ENCODE assay signal across 9 cellular contexts in genomic region chr17:82247175-82247823, GRCh38.
DNase-seq lines count a peak whose midpoint lies in the region; ATAC-seq and TF ChIP-seq lines count a peak whose summit lies in the region.
"Had no signal": no experiment of that assay in that cellular context is flagged by ENCODE, and none has a peak within 500 bp of the region (broad histone marks: within the 10 kb centered on the region; RNA-seq: fewer than 3 reads in every experiment).

No MANE protein-coding gene starts in this region.

- no peaks in the 10 kb centered on the region for H3K27me3 Mint-ChIP-seq in stimulated activated naive CD8-positive, alpha-beta T cell treated with anti-CD3 and anti-CD28 coated beads, Interleukin-15, Interleukin-2, amounts not matched to agents 100 ng/mL and 50 ng/mL, for 24 hours
- no peaks in the 10 kb centered on the region for H3K27me3 Mint-ChIP-seq in nephron progenitor cell (ENCODE audit: low read depth, poor library complexity)

- H3K27ac ChIP-seq in coronary artery = peak overlapping the region; percentile 34 to 74

- TF ChIP-seq CTCF in coronary artery (IDR thresholded peaks at IDR 0.05) (no peak), nephron progenitor cell (IDR thresholded peaks at IDR 0.05) (no peak), GM20000 (IDR thresholded peaks at IDR 0.05; ENCODE audit: extremely low read depth, missing control alignments) (no peak)

- H3K4me1 Mint-ChIP-seq in stimulated activated naive CD8-positive, alpha-beta T cell treated with anti-CD3 and anti-CD28 coated beads, Interleukin-15, Interleukin-2, amounts not matched to agents 100 ng/mL and 50 ng/mL, for 24 hours (ENCODE audit: low read depth) = peaks cover 18% of the 10 kb centered on the region
- peaks cover 29% of the 10 kb centered on the region for H3K4me1 Mint-ChIP-seq in nephron progenitor cell

- no peak overlapping the region for H3K4me3 ChIP-seq in coronary artery

- H3K27ac Mint-ChIP-seq in stimulated activated naive CD8-positive, alpha-beta T cell treated with anti-CD3 and anti-CD28 coated beads, Interleukin-15, Interleukin-2, amounts not matched to agents 100 ng/mL and 50 ng/mL, for 24 hours = peak overlapping the region; percentile 55
- peak overlapping the region; percentile 85 for H3K27ac Mint-ChIP-seq in nephron progenitor cell

- peaks cover 72% of the 10 kb centered on the region for H3K36me3 Mint-ChIP-seq in stimulated activated naive CD8-positive, alpha-beta T cell treated with anti-CD3 and anti-CD28 coated beads, Interleukin-15, Interleukin-2, amounts not matched to agents 100 ng/mL and 50 ng/mL, for 24 hours (ENCODE audit: low read depth)
- peaks cover 73% of the 10 kb centered on the region for H3K36me3 Mint-ChIP-seq in nephron progenitor cell (ENCODE audit: low read depth)

- no peaks in the 10 kb centered on the region for H3K9me3 Mint-ChIP-seq in stimulated activated naive CD8-positive, alpha-beta T cell treated with anti-CD3 and anti-CD28 coated beads, Interleukin-15, Interleukin-2, amounts not matched to agents 100 ng/mL and 50 ng/mL, for 24 hours
- no peaks in the 10 kb centered on the region for H3K9me3 Mint-ChIP-seq in nephron progenitor cell

- no peak overlapping the region for H3K4me3 Mint-ChIP-seq in stimulated activated naive CD8-positive, alpha-beta T cell treated with anti-CD3 and anti-CD28 coated beads, Interleukin-15, Interleukin-2, amounts not matched to agents 100 ng/mL and 50 ng/mL, for 24 hours
- H3K4me3 Mint-ChIP-seq in nephron progenitor cell = no peak overlapping the region

- ATAC-seq in stimulated activated naive CD8-positive, alpha-beta T cell treated with anti-CD3 and anti-CD28 coated beads, Interleukin-15, Interleukin-2, amounts not matched to agents 100 U/mL and 50 U/mL, for 24 hours = no peak
- ATAC-seq in HG02973 (IDR thresholded peaks at IDR 0.05; ENCODE audit: unreplicated experiment) = no peak

- DNase-seq in stimulated activated naive CD8-positive, alpha-beta T cell treated with anti-CD3 and anti-CD28 coated beads, Interleukin-15, Interleukin-2, amounts not matched to agents 100 U/mL and 50 U/mL, for 24 hours = no peak
- DNase-seq in coronary artery (ENCODE audit: low spot score) (no peak), nephron progenitor cell (no peak), GM20000 (ENCODE audit: low spot score) (no peak), NCI-H748 (lab: John Stamatoyannopoulos, UW; ENCODE audit: unreplicated experiment) (no peak), NCI-H1436 treated with DMSO at 0.1 percent for 48 hours (lab: John Stamatoyannopoulos, UW) (no peak)
- DNase-seq: amniotic stem cell had no signal
